ENCODE assay signal across 1 cellular context in the genomic region with DNA sequence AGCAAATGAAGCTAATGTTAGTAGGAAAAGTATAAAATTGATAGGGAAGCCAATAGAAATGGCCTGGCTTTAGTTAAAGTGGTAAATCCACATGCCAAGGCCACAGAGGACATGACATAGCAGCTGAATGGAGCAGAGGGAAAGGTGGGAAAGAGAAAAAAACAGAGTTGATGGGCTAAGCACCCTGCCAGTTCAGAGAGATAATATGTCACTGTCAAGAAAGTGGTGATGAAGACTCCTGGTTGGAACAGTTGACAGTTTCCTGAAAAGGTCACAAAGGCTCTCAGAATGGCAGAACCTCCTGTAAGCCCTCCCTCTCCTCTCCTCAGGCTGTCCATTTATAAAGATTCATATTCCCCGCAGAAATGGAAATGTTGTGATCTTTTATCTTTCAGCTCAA.
TF ChIP-seq lines count a peak whose summit lies in the region.

No MANE protein-coding gene starts in this region.

TF ChIP-seq in K562, 482 proteins besides CTCF, POLR2A, EP300 and RAD21 (continued from another document):
- TF ChIP-seq, protein P1, sequence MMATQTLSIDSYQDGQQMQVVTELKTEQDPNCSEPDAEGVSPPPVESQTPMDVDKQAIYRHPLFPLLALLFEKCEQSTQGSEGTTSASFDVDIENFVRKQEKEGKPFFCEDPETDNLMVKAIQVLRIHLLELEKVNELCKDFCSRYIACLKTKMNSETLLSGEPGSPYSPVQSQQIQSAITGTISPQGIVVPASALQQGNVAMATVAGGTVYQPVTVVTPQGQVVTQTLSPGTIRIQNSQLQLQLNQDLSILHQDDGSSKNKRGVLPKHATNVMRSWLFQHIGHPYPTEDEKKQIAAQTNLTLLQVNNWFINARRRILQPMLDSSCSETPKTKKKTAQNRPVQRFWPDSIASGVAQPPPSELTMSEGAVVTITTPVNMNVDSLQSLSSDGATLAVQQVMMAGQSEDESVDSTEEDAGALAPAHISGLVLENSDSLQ (IDR thresholded peaks at IDR 0.05): peak; percentile 16; the same call in 1 of the 2 replicates
- no peak for TF ChIP-seq WHSC1 (IDR thresholded peaks at IDR 0.05; ENCODE audit: low read length)
- TF ChIP-seq POLR2B (IDR thresholded peaks at IDR 0.05; ENCODE audit: low read depth, partially characterized antibody): peak; percentile 27
- TF ChIP-seq KLF10 (CRISPR knock-in tag; IDR thresholded peaks at IDR 0.05): no peak
